1 cellular context compared by ENCODE assay signal in genomic region chr5:73565166-73565968, GRCh38.
TF ChIP-seq lines count a peak whose summit lies in the region.

Gene ANKRA2 (minus strand): TSS chr5:73565639. CDS start chr5:73562881, 2,758 bp downstream.
Gene UTP15 (plus strand): TSS chr5:73565743. CDS start chr5:73567345, 1,602 bp downstream.

TF ChIP-seq in K562, 482 proteins besides CTCF, POLR2A, EP300 and RAD21 (continued from another document and continues in another):
- TF ChIP-seq ZMIZ1 (IDR thresholded peaks at IDR 0.05; ENCODE audit: low read depth in 2 of 2, low read length in 2 of 2) (no peak), ATF3 (IDR thresholded peaks at IDR 0.05) (no peak), ATF3 (CRISPR knock-in tag; conservative IDR thresholded peaks at IDR 0.05) (no peak), ZBTB33 (CRISPR knock-in tag; IDR thresholded peaks at IDR 0.05) (no peak), ZNF316 (IDR thresholded peaks at IDR 0.05) (no peak), ZFP91 (CRISPR knock-in tag; IDR thresholded peaks at IDR 0.05) (no peak), ZNF655 (CRISPR knock-in tag; IDR thresholded peaks at IDR 0.05) (no peak), NR0B1 (IDR thresholded peaks at IDR 0.05; ENCODE audit: partially characterized antibody) (no peak), NEUROD1 (IDR thresholded peaks at IDR 0.05; ENCODE audit: borderline replicate concordance, low read depth, low read length, partially characterized antibody) (no peak), BDP1 (IDR thresholded peaks at IDR 0.05; ENCODE audit: insufficient read depth, insufficient read length) (no peak), SAFB (IDR thresholded peaks at IDR 0.05; ENCODE audit: borderline replicate concordance, low read depth, low read length) (no peak), SIX5 (IDR thresholded peaks at IDR 0.05; ENCODE audit: borderline replicate concordance in 1 of 2, insufficient read depth in 1 of 2, low read depth in 1 of 2, low read length in 2 of 2) (no peak), WHSC1 (IDR thresholded peaks at IDR 0.05; ENCODE audit: low read length) (no peak), FOXJ3 (CRISPR knock-in tag; IDR thresholded peaks at IDR 0.05) (no peak), DPF2 (IDR thresholded peaks at IDR 0.05) (no peak), E2F6 (IDR thresholded peaks at IDR 0.05; ENCODE audit: borderline replicate concordance in 1 of 2, extremely low read depth in 1 of 2, insufficient read depth in 1 of 2, insufficient read length in 1 of 2, low read depth in 1 of 2, low read length in 1 of 2, poor library complexity in 1 of 2, severe bottlenecking in 1 of 2) (peak in 1 of 2 experiments; percentile 15), TCF7L2 (IDR thresholded peaks at IDR 0.05; ENCODE audit: low read depth, low read length) (no peak), NCOA2 (IDR thresholded peaks at IDR 0.05; ENCODE audit: partially characterized antibody in 2 of 2) (no peak), ZNF175 (CRISPR knock-in tag; IDR thresholded peaks at IDR 0.05; ENCODE audit: low read depth) (no peak), TAL1 (IDR thresholded peaks at IDR 0.05) (no peak), ZNF354B (CRISPR knock-in tag; IDR thresholded peaks at IDR 0.05) (no peak), ZNF282 (CRISPR knock-in tag; IDR thresholded peaks at IDR 0.05) (no peak), HLTF (IDR thresholded peaks at IDR 0.05) (no peak), KAT2B (IDR thresholded peaks at IDR 0.05; ENCODE audit: low read depth, low read length) (no peak), ZC3H11A (IDR thresholded peaks at IDR 0.05; ENCODE audit: low read depth, low read length) (no peak), KLF13 (tag; IDR thresholded peaks at IDR 0.05; ENCODE audit: borderline replicate concordance, low read depth) (peak; percentile 66), ZNF311 (CRISPR knock-in tag; IDR thresholded peaks at IDR 0.05) (no peak), ARID1B (IDR thresholded peaks at IDR 0.05) (peak; percentile 12), MTA2 (IDR thresholded peaks at IDR 0.05; ENCODE audit: low read depth) (no peak), IRF2 (CRISPR knock-in tag; IDR thresholded peaks at IDR 0.05) (no peak), HDAC8 (tag; IDR thresholded peaks at IDR 0.05) (no peak), PBX2 (CRISPR knock-in tag; IDR thresholded peaks at IDR 0.05; ENCODE audit: low read depth) (no peak), PBX2 (tag; conservative IDR thresholded peaks at IDR 0.05; ENCODE audit: low read depth) (no peak), CREB5 (CRISPR knock-in tag; IDR thresholded peaks at IDR 0.05) (no peak)
